ENCODE assay signal across 1 cellular context in the genomic region with DNA sequence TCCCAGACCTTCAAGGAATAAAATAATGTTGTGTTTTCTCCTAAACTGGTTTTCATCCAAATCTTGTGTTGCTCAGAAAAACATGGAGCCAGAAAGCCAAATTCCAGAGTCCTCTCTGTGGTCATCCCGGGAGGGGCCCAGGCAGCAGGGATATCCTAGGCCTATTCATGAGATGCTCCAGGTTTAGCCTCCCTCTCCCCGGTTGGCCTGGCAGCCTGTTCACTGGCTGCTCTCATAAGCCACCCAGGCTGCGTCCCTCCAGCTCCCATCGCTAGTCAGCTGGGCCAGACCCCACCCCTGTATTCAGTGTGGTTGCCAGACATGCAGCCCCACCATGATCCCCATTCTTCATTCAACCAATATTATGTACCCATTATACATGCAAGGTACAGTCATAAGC.
TF ChIP-seq lines count a peak whose summit lies in the region.

No MANE protein-coding gene starts in this region.

TF ChIP-seq in WTC11, 78 proteins besides CTCF, POLR2A, EP300 and RAD21 (continued from another document):
- TF ChIP-seq, protein P1, sequence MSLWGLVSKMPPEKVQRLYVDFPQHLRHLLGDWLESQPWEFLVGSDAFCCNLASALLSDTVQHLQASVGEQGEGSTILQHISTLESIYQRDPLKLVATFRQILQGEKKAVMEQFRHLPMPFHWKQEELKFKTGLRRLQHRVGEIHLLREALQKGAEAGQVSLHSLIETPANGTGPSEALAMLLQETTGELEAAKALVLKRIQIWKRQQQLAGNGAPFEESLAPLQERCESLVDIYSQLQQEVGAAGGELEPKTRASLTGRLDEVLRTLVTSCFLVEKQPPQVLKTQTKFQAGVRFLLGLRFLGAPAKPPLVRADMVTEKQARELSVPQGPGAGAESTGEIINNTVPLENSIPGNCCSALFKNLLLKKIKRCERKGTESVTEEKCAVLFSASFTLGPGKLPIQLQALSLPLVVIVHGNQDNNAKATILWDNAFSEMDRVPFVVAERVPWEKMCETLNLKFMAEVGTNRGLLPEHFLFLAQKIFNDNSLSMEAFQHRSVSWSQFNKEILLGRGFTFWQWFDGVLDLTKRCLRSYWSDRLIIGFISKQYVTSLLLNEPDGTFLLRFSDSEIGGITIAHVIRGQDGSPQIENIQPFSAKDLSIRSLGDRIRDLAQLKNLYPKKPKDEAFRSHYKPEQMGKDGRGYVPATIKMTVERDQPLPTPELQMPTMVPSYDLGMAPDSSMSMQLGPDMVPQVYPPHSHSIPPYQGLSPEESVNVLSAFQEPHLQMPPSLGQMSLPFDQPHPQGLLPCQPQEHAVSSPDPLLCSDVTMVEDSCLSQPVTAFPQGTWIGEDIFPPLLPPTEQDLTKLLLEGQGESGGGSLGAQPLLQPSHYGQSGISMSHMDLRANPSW (CRISPR knock-in tag; conservative IDR thresholded peaks at IDR 0.05; ENCODE audit: low read depth) = no peak
- no peak for TF ChIP-seq AFF4 (CRISPR knock-in tag; IDR thresholded peaks at IDR 0.05; ENCODE audit: borderline replicate concordance)
- no peak for TF ChIP-seq ELF4 (CRISPR knock-in tag; IDR thresholded peaks at IDR 0.05; ENCODE audit: low read depth)
- TF ChIP-seq ZNF423 (CRISPR knock-in tag; IDR thresholded peaks at IDR 0.05) = no peak
- TF ChIP-seq MAX (CRISPR knock-in tag; IDR thresholded peaks at IDR 0.05) = no peak
- no peak for TF ChIP-seq SMAD3 (CRISPR knock-in tag; IDR thresholded peaks at IDR 0.05; ENCODE audit: borderline replicate concordance)
